8 cellular contexts compared by ENCODE assay signal in the genomic region with DNA sequence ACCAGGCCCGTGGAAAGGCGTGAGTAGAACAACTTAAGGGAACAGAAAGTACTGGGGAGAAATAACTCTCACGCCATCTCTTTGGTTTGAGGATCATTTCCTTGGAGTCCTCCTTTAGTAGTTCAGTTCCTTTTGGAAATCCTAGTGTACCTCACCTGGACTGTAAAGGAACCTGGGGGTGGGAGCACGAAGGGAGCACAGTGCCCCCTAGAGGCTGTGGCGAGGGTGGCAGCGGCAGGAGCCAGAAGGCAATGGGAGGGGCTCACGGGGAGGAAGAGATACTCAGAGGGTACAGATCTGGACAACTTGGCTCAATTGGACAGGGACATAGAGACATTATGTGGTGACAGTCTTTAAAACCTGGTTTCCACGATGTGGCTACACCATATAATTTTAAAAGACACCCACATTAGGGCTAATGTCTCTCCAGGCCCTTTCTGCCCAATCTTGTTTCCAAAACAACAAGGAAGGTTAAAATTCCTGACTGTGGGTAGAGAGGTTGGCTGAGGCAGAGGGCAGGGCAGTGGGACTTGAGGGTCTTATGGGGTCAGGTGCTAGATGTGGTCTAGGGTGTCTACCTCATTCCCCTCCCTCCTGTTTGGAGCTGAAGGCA.
DNase-seq lines count a peak whose midpoint lies in the region; ATAC-seq, FAIRE-seq and TF ChIP-seq lines count a peak whose summit lies in the region.

No MANE protein-coding gene starts in this region.

- TF ChIP-seq POLR2A in A549 (IDR thresholded peaks at IDR 0.05; ENCODE audit: low read length) (no peak), GM12891 (IDR thresholded peaks at IDR 0.05; ENCODE audit: low read depth, low read length) (no peak)

- 37% methylated on average over 8 of the region's 8 CpGs for WGBS in A549 (ENCODE audit: missing lambda C conversion rate)

- H3K4me2 ChIP-seq in A549: no peak overlapping the region

- TF ChIP-seq RAD21 in A549 (conservative IDR thresholded peaks at IDR 0.05 in 1 of 2, IDR thresholded peaks at IDR 0.05 in 1 of 2): peak; percentile 57 to 64

- TF ChIP-seq CTCF in A549 (IDR thresholded peaks at IDR 0.05) (peak; percentile 67), astrocyte of the spinal cord (IDR thresholded peaks at IDR 0.05; ENCODE audit: low read depth, low read length) (peak; percentile 80)

- FAIRE-seq in A549 (lab: Jason Lieb, UNC) (no peak), GM12891 (lab: Jason Lieb, UNC) (peak; percentile 72), HTR-8/SVneo (lab: Jason Lieb, UNC) (no peak)

- H3K4me3 ChIP-seq in A549 (no peak overlapping the region), astrocyte of the spinal cord (ENCODE audit: low read depth, low read length) (no peak overlapping the region)

- POLR2A ChIA-PET in A549 (lab: Yijun Ruan, JAX): no interaction called here

- peak; percentile 68 to 91; a peak in 4 of 6 replicates for ATAC-seq in A549
- ATAC-seq in HG03571 (IDR thresholded peaks at IDR 0.05; ENCODE audit: unreplicated experiment): no peak

- H3K27ac ChIP-seq in A549: no peak overlapping the region

- TF ChIP-seq EP300 in A549 (IDR thresholded peaks at IDR 0.05): no peak

- in situ Hi-C loops in astrocyte of the spinal cord (cut with HindIII; ENCODE audit: low sequenced_read_pairs): no loop called here

- DNase-seq in A549 (ENCODE audit: low read depth in 1 of 2, low spot score in 1 of 2) (peak; percentile 39 to 64), GM12891 (ENCODE audit: insufficient read length, low spot score) (peak; percentile 68), HTR-8/SVneo (ENCODE audit: insufficient read length, low spot score) (peak; percentile 55), T follicular helper cell (ENCODE audit: low read depth) (peak; percentile 41), astrocyte of the spinal cord (ENCODE audit: low read depth, low spot score) (peak; percentile 7), kidney glomerular epithelial cell (lab: John Stamatoyannopoulos, UW) (peak; percentile 13)
- peak; percentile 19 for DNase-seq in stimulated activated CD8-positive, alpha-beta memory T cell treated with anti-CD3 and anti-CD28 coated beads, Interleukin-15, amount 100 ng/mL, for 1 hour (ENCODE audit: low read depth)

- CTCF ChIA-PET in A549 (lab: Yijun Ruan, JAX): interaction anchor here (0.8 to 1.9 kb wide), 5 partner anchors 8 to 521 kb away, joined by 3 to 8 read pairs (median 4); no protein-coding TSS in a partner anchor

- no peaks in the 10 kb centered on the region for H3K9me3 ChIP-seq in A549

- H3K4me1 ChIP-seq in A549: no peaks in the 10 kb centered on the region

TF ChIP-seq in A549, 52 proteins besides CTCF, POLR2A, EP300 and RAD21:
- TF ChIP-seq, protein P1, sequence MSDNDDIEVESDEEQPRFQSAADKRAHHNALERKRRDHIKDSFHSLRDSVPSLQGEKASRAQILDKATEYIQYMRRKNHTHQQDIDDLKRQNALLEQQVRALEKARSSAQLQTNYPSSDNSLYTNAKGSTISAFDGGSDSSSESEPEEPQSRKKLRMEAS (IDR thresholded peaks at IDR 0.05): no peak
- peak; percentile 45; the same call in 2 of the 3 replicates for TF ChIP-seq SMC3 (IDR thresholded peaks at IDR 0.05)
TF ChIP-seq in A549: peak in this region for 1.

TF ChIP-seq in GM12891, 5 proteins besides CTCF, POLR2A, EP300 and RAD21:
- TF ChIP-seq POU2F2 (IDR thresholded peaks at IDR 0.05; ENCODE audit: low read depth, low read length) (no peak), TAF1 (IDR thresholded peaks at IDR 0.05; ENCODE audit: low read depth, low read length) (no peak), SPI1 (IDR thresholded peaks at IDR 0.05; ENCODE audit: low read depth, low read length) (no peak), PAX5 (IDR thresholded peaks at IDR 0.05; ENCODE audit: insufficient read depth, low read length, severe bottlenecking) (no peak), POLR2AphosphoS5 (IDR thresholded peaks at IDR 0.05; ENCODE audit: low read depth, low read length) (no peak)

Comparison
In these comparisons a context has a peak if more than half of its experiments do, and no peak if none do; other contexts are left out.
1. DNase-seq: peak in every context shown above with its lines; median percentile 68 in GM12891; 55 in HTR-8/SVneo; 52 in A549; 41 in T follicular helper cell; 19 in stimulated activated CD8-positive, alpha-beta memory T cell treated with anti-CD3 and anti-CD28 coated beads, Interleukin-15, amount 100 ng/mL, for 1 hour; 13 in kidney glomerular epithelial cell; 7 in astrocyte of the spinal cord.